21 cellular contexts compared by ENCODE assay signal in genomic region chr2:134379722-134380121, GRCh38.
"Had no signal": no experiment of that assay in that cellular context is flagged by ENCODE, and none has a peak within 500 bp of the region (broad histone marks: within the 10 kb centered on the region; RNA-seq: fewer than 3 reads in every experiment).

No MANE protein-coding gene starts in this region.

- DNase-seq: activated CD4-positive, alpha-beta T cell treated with anti-CD3 and anti-CD28 coated beads for 1 hour; activated CD4-positive, alpha-beta T cell treated with anti-CD3 and anti-CD28 coated beads, Interleukin-2, amount 50 U/mL, for 1 hour; activated CD8-positive, alpha-beta memory T cell treated with anti-CD3 and anti-CD28 coated beads for 24 hours; activated CD8-positive, alpha-beta memory T cell treated with anti-CD3 and anti-CD28 coated beads, Interleukin-2, amount 50 U/mL, for 4 hours; activated naive CD4-positive, alpha-beta T cell; activated T-cell treated with anti-CD3 and anti-CD28 coated beads, Interleukin-2, amount 50 U/mL, for 24 hours; amniotic stem cell; cortex of kidney; endodermal cell; left lung; midbrain; natural killer cell; retina; SK-N-SH; stimulated activated CD4-positive, alpha-beta T cell treated with anti-CD3 and anti-CD28 coated beads, Interleukin-1b, Interleukin-23, amount 100 ng/mL, for 48 hours; stimulated activated naive CD8-positive, alpha-beta T cell treated with anti-CD3 and anti-CD28 coated beads, Interleukin-15, amount 100 ng/mL, for 72 hours; upper lobe of left lung had no signal

- H3K27me3 ChIP-seq: left lung, suprapubic skin, upper lobe of left lung had no signal

- ATAC-seq: left lung; natural killer cell; stimulated activated naive CD8-positive, alpha-beta T cell treated with anti-CD3 and anti-CD28 coated beads, Interleukin-15, amount 100 ng/mL, for 72 hours had no signal

- H3K27ac ChIP-seq: left lung, suprapubic skin, upper lobe of left lung had no signal

- H3K4me1 ChIP-seq: left lung, upper lobe of left lung had no signal

- H3K9me3 ChIP-seq: left lung, SK-N-SH, suprapubic skin, upper lobe of left lung had no signal

- H3K4me3 ChIP-seq: left lung, suprapubic skin, upper lobe of left lung had no signal

- H3K4me3 Mint-ChIP-seq: activated naive CD8-positive, alpha-beta T cell; activated T-cell treated with anti-CD3 and anti-CD28 coated beads, Interleukin-2, amount 50 U/mL, for 24 hours; endodermal cell; natural killer cell; stimulated activated naive CD8-positive, alpha-beta T cell treated with anti-CD3 and anti-CD28 coated beads, Interleukin-15, amount 100 ng/mL, for 72 hours; T-helper 2 cell treated with Interferon-gamma antibody and Interleukin-4, amounts not matched to agents 5 μg/mL and 100 μg/mL, for 36 hours had no signal

- H3K4me1 Mint-ChIP-seq: endodermal cell; natural killer cell; stimulated activated naive CD8-positive, alpha-beta T cell treated with anti-CD3 and anti-CD28 coated beads, Interleukin-15, amount 100 ng/mL, for 72 hours had no signal

- H3K27me3 Mint-ChIP-seq: activated naive CD8-positive, alpha-beta T cell; activated T-cell treated with anti-CD3 and anti-CD28 coated beads, Interleukin-2, amount 50 U/mL, for 24 hours; stimulated activated naive CD8-positive, alpha-beta T cell treated with anti-CD3 and anti-CD28 coated beads, Interleukin-15, amount 100 ng/mL, for 72 hours had no signal

- H3K9me3 Mint-ChIP-seq: activated T-cell treated with anti-CD3 and anti-CD28 coated beads, Interleukin-2, amount 50 U/mL, for 24 hours; activated T-helper 2 cell treated with anti-CD3 and anti-CD28 coated beads, Interferon-gamma antibody, Interleukin-2, Interleukin-4, amounts not matched to agents 10 μg/mL and 5 μg/mL and 100 μg/mL, durations not matched to agents 14 hours and 24 hours and 36 hours; endodermal cell; natural killer cell; stimulated activated naive CD8-positive, alpha-beta T cell treated with anti-CD3 and anti-CD28 coated beads, Interleukin-15, amount 100 ng/mL, for 72 hours; T-helper 2 cell treated with Interferon-gamma antibody and Interleukin-4, amounts not matched to agents 5 μg/mL and 100 μg/mL, for 36 hours had no signal

- H3K27ac Mint-ChIP-seq: activated naive CD8-positive, alpha-beta T cell; activated T-cell treated with anti-CD3 and anti-CD28 coated beads, Interleukin-2, amount 50 U/mL, for 24 hours; activated T-helper 2 cell treated with anti-CD3 and anti-CD28 coated beads, Interferon-gamma antibody, Interleukin-2, Interleukin-4, amounts not matched to agents 10 μg/mL and 5 μg/mL and 100 μg/mL, durations not matched to agents 14 hours and 24 hours and 36 hours; endodermal cell; natural killer cell; T-helper 2 cell treated with Interferon-gamma antibody and Interleukin-4, amounts not matched to agents 5 μg/mL and 100 μg/mL, for 36 hours had no signal

- H3K36me3 Mint-ChIP-seq: natural killer cell had no signal
